ENCODE assay signal across 28 cellular contexts in genomic region chr13:98332691-98333090, GRCh38.
"Had no signal": no experiment of that assay in that cellular context is flagged by ENCODE, and none has a peak within 500 bp of the region (broad histone marks: within the 10 kb centered on the region; RNA-seq: fewer than 3 reads in every experiment).

No MANE protein-coding gene starts in this region.

- H3K9me3 ChIP-seq: breast epithelium, esophagus squamous epithelium, heart right ventricle, prostate gland, sigmoid colon, stomach, thyroid gland, upper lobe of left lung, vagina had no signal

- H3K27me3 ChIP-seq: breast epithelium, esophagus squamous epithelium, heart right ventricle, sigmoid colon, stomach, thyroid gland, upper lobe of left lung, vagina had no signal

- H3K27ac ChIP-seq: breast epithelium, esophagus squamous epithelium, heart right ventricle, prostate gland, sigmoid colon, stomach, thyroid gland, upper lobe of left lung, vagina had no signal

- H3K4me1 ChIP-seq: breast epithelium, prostate gland, vagina had no signal

- ATAC-seq: activated CD8-positive, alpha-beta memory T cell treated with anti-CD3 and anti-CD28 coated beads, Interleukin-2, amount 10 ng/mL, durations not matched to agents 7 days and 5 days; activated CD8-positive, alpha-beta T cell treated with anti-CD3 and anti-CD28 coated beads, Interleukin-2, amount 10 ng/mL, durations not matched to agents 7 days and 5 days; activated naive CD4-positive, alpha-beta T cell treated with anti-CD3 and anti-CD28 coated beads, Interleukin-2, amount 50 U/mL, for 72 hours; activated T-cell treated with anti-CD3 and anti-CD28 coated beads, Interleukin-2, amount 50 U/mL, for 72 hours; heart right ventricle; left cardiac atrium; naive thymus-derived CD4-positive, alpha-beta T cell; stimulated activated memory B cell treated with anti-CD40 and anti-IgM and Interleukin-4, amounts not matched to agents 10 μg/mL and 1 μg/mL and 100 μg/mL, for 72 hours had no signal

- FAIRE-seq: keratinocyte, small intestine had no signal

- H3K4me3 ChIP-seq: breast epithelium, esophagus squamous epithelium, heart right ventricle, prostate gland, sigmoid colon, stomach, thyroid gland, upper lobe of left lung, vagina had no signal

- DNase-seq: activated B cell treated with CpG ODN at 0.5 μM for 24 hours; activated CD4-positive, alpha-beta T cell treated with anti-CD3 and anti-CD28 coated beads, Interleukin-2, amount 50 U/mL, for 1 hour; activated CD8-positive, alpha-beta memory T cell treated with anti-CD3 and anti-CD28 coated beads, Interleukin-2, amount 10 ng/mL, durations not matched to agents 7 days and 5 days; activated CD8-positive, alpha-beta T cell treated with anti-CD3 and anti-CD28 coated beads, Interleukin-2, amount 10 ng/mL, durations not matched to agents 7 days and 5 days; activated naive CD4-positive, alpha-beta T cell; activated T-cell treated with anti-CD3 and anti-CD28 coated beads, Interleukin-2, amount 50 U/mL, for 72 hours; central memory CD4-positive, alpha-beta T cell; esophagus squamous epithelium; heart right ventricle; left cardiac atrium; mammary epithelial cell; midbrain; naive thymus-derived CD4-positive, alpha-beta T cell; retina; sigmoid colon; small intestine; stimulated activated CD4-positive, alpha-beta T cell treated with anti-CD3 and anti-CD28 coated beads, Interleukin-4, amount 100 ng/mL, for 24 hours; stimulated activated CD8-positive, alpha-beta memory T cell treated with anti-CD3 and anti-CD28 coated beads, Interleukin-4, amount 100 ng/mL, for 48 hours; stomach; T-helper 2 cell; thyroid gland; upper lobe of left lung had no signal

- H3K36me3 ChIP-seq: breast epithelium, esophagus squamous epithelium, heart right ventricle, prostate gland, sigmoid colon, stomach, thyroid gland, upper lobe of left lung, vagina had no signal
